ENCODE assay signal across 15 cellular contexts in the genomic region with DNA sequence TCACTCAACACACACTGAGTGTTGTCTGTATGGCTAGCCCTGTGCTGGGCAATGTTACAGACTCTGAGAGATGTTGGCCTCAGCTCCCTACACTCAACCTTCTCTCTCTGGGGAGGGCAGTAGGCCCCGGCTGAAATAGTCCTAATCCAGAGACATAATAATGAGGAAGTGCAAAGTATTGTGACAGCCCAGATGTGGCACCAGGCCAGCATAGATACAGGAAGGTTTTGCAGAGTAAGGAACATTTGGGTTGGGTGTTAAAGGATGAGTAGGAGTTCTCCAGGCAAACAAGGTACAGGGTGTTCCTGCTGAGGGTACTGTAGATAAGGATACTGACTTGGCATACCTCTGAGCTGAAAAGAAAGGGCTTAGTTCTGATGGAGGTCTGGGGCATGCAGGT. TPM values are rescaled to one million over a fixed set of nuclear protein-coding genes. Genes with fewer than 3 reads are reported as not detected.
DNase-seq lines count a peak whose midpoint lies in the region; ATAC-seq, FAIRE-seq and TF ChIP-seq lines count a peak whose summit lies in the region.
"Had no signal": no experiment of that assay in that cellular context is flagged by ENCODE, and none has a peak within 500 bp of the region (broad histone marks: within the 10 kb centered on the region; RNA-seq: fewer than 3 reads in every experiment).

No MANE protein-coding gene starts in this region.

- no peaks in the 10 kb centered on the region for H4K20me1 ChIP-seq in HepG2 (ENCODE audit: insufficient read depth, low read length)

- peaks cover 16% of the 10 kb centered on the region for H3K9me3 Mint-ChIP-seq in glutamatergic neuron (ENCODE audit: unreplicated experiment)

- no peak for TF ChIP-seq RAD21 in HepG2 (CRISPR knock-in tag; IDR thresholded peaks at IDR 0.05)

- WGBS in heart right ventricle, 2 donors = 40 to 48% methylated on average over 1 of the region's 1 CpG
- 63% methylated on average over 1 of the region's 1 CpG for WGBS in HepG2 (ENCODE audit: low lambda C conversion rate)

- H3K4me3 ChIP-seq in heart right ventricle = no peak overlapping the region
- no peak overlapping the region for H3K4me3 ChIP-seq in HepG2 (replicated peaks in 1 of 3; ENCODE audit: insufficient read depth in 1 of 3, low read depth in 2 of 3, low read length in 3 of 3)
- H3K4me3 ChIP-seq: body of pancreas, skin epidermis, upper lobe of left lung had no signal

- peaks cover 4% of the 10 kb centered on the region for H3K79me2 ChIP-seq in HepG2 (ENCODE audit: insufficient read depth, low read length)

- H2AFZ ChIP-seq in HepG2 (ENCODE audit: low read length) = no peak overlapping the region

- intact Hi-C loops in left cardiac atrium (cut with DNase I) = no loop called here
- intact Hi-C loops in heart right ventricle (cut with DNase I) = loop anchor here in 3 of 10 donors (5.0 kb wide), 2 partner anchors 36 to 41 kb away; a partner anchor contains a TSS
- intact Hi-C loops in HepG2 (cut with micrococcal nuclease; ENCODE audit: unreplicated experiment) = no loop called here

- no peak overlapping the region for H3K9ac ChIP-seq in HepG2 (ENCODE audit: insufficient read depth, low read depth, low read length)

- DNase-seq in left cardiac atrium = peak; percentile 52
- DNase-seq in heart right ventricle = no peak
- no peak for DNase-seq in glutamatergic neuron
- DNase-seq in GM03348 (ENCODE audit: low spot score) = no peak
- no peak for DNase-seq in HepG2 (ENCODE audit: low spot score)
- DNase-seq: NCI-H2227 treated with DMSO at 0.1 percent for 48 hours had no signal

- H3K27ac Mint-ChIP-seq in glutamatergic neuron (ENCODE audit: unreplicated experiment) = peak overlapping the region; percentile 59

- peaks cover 29% of the 10 kb centered on the region for H3K27me3 Mint-ChIP-seq in glutamatergic neuron (ENCODE audit: unreplicated experiment)

- H3K4me1 ChIP-seq in heart right ventricle (peaks cover 11 to 56% (median 39%) of the 10 kb centered on the region in 9 donors), HepG2 (ENCODE audit: insufficient read depth, low read length) (peaks cover 59% of the 10 kb centered on the region)

- H3K9me3 ChIP-seq in heart right ventricle = no peaks in the 10 kb centered on the region
- no peaks in the 10 kb centered on the region for H3K9me3 ChIP-seq in HepG2 (ENCODE audit: low read length)
- H3K9me3 ChIP-seq: body of pancreas, upper lobe of left lung had no signal

- peak overlapping the region; percentile 68 for H3K4me3 Mint-ChIP-seq in glutamatergic neuron (ENCODE audit: unreplicated experiment)

- H3K27me3 ChIP-seq in heart right ventricle (peaks cover 0 to 19% (median 0%) of the 10 kb centered on the region in 7 donors), HepG2 (ENCODE audit: control insufficient read depth in 1 of 2, insufficient read depth in 2 of 2, low read length in 2 of 2) (peaks cover 0 to 7% of the 10 kb centered on the region in 2 experiments; a peak in 1 of 5 replicates)
- H3K27me3 ChIP-seq: body of pancreas, upper lobe of left lung had no signal

- H3K36me3 ChIP-seq in heart right ventricle (no peaks in the 10 kb centered on the region), HepG2 (replicated peaks in 1 of 2; ENCODE audit: control insufficient read depth in 1 of 2, insufficient read depth in 2 of 2, low read length in 2 of 2) (no peaks in the 10 kb centered on the region)
- H3K36me3 ChIP-seq: upper lobe of left lung had no signal

- no peak overlapping the region for H3K4me2 ChIP-seq in HepG2 (ENCODE audit: low read depth, low read length)

- CTCF ChIA-PET in HepG2 (lab: Yijun Ruan, JAX; ENCODE audit: low intra/inter-chr PET ratio, low total read pairs) = no interaction called here

- ATAC-seq in left cardiac atrium (no peak), heart right ventricle (no peak), GM21447 (IDR thresholded peaks at IDR 0.05; ENCODE audit: unreplicated experiment) (no peak), HepG2 (no peak), HG02759 (IDR thresholded peaks at IDR 0.05; ENCODE audit: unreplicated experiment) (no peak)
- ATAC-seq: body of pancreas had no signal

- TF ChIP-seq EP300 in HepG2 (IDR thresholded peaks at IDR 0.05; ENCODE audit: low read depth in 2 of 2, low read length in 2 of 2) = no peak
- TF ChIP-seq EP300 in HepG2 (CRISPR knock-in tag; IDR thresholded peaks at IDR 0.05; ENCODE audit: borderline replicate concordance) = no peak

- in situ Hi-C loops in HepG2 (cut with HindIII; ENCODE audit: extremely low pct_ligation_motif_present, low pct_unique_long_range_greater_than_20kb) = loop anchor here (5.0 kb wide), 1 partner anchor 36 kb away; no protein-coding TSS in a partner anchor

- TF ChIP-seq POLR2A in Raji (IDR thresholded peaks at IDR 0.05; ENCODE audit: insufficient read depth, low read depth, low read length) = 0 out of 2 replicates have a peak, but pooled peaks have one; percentile 3
- no peak for TF ChIP-seq POLR2A in HepG2 (IDR thresholded peaks at IDR 0.05; ENCODE audit: insufficient read depth in 1 of 2, low read depth in 2 of 2, low read length in 2 of 2)

- no peak for FAIRE-seq in HepG2 (lab: Jason Lieb, UNC)
- FAIRE-seq: GM19239 had no signal

- peaks cover 12% of the 10 kb centered on the region for H3K36me3 Mint-ChIP-seq in glutamatergic neuron (ENCODE audit: unreplicated experiment)

- H3K27ac ChIP-seq in heart right ventricle (no peak overlapping the region), HepG2 (ENCODE audit: extremely low read length, insufficient read depth, low read length) (no peak overlapping the region)
- H3K27ac ChIP-seq: body of pancreas, skin epidermis had no signal

- BruUV-seq in HepG2 (replicated peaks; lab: Mats Ljungman, UMichigan) = no TSS peak

- H3K4me1 Mint-ChIP-seq in glutamatergic neuron (ENCODE audit: low read depth, unreplicated experiment) = peaks cover 25% of the 10 kb centered on the region

- POLR2A ChIA-PET in HepG2 (lab: Yijun Ruan, JAX) = interaction anchor here (2.1 kb wide), 1 partner anchor 11 kb away, joined by 9 read pairs; no protein-coding TSS in a partner anchor

- TF ChIP-seq CTCF in heart right ventricle (IDR thresholded peaks at IDR 0.05) = no peak
- no peak for TF ChIP-seq CTCF in glutamatergic neuron (IDR thresholded peaks at IDR 0.05; ENCODE audit: partially characterized antibody, unreplicated experiment)
- no peak for TF ChIP-seq CTCF in HepG2 (CRISPR knock-in tag; IDR thresholded peaks at IDR 0.05)

RNA-seq across cellular contexts. Expression of a gene that starts 2.4 kb away (rescaled TPM):
- 10 to 100 TPM; 11.4 to 14.9 TPM for total RNA-seq in left cardiac atrium
- total RNA-seq in heart right ventricle = 10 to 100 TPM; 17.6 to 26.7 (median 23.0) TPM
- polyA plus RNA-seq in heart right ventricle = 10 to 100 TPM; 25.9 to 38.5 TPM
- 32.6 TPM for total RNA-seq in glutamatergic neuron (ENCODE audit: unreplicated experiment)
- total RNA-seq in HepG2 (2016; rRNA removed; fragmentation: Illumina TruSeq; extraction: Trizol) = 3.5 and 5.3 TPM in 2 replicates
- 5.6 and 7.0 TPM in 2 replicates for total RNA-seq in HepG2 (2016; cell fraction: cytosol; rRNA removed; fragmentation: Illumina TruSeq; extraction: Trizol; ENCODE audit: low read depth)
- total RNA-seq in HepG2 (2016; cell fraction: insoluble cytoplasmic fraction; rRNA removed; fragmentation: Illumina TruSeq; extraction: Trizol) = 2.9 and 5.2 TPM in 2 replicates
- 6.4 and 6.9 TPM in 2 replicates for total RNA-seq in HepG2 (2016; cell fraction: membrane; rRNA removed; fragmentation: Illumina TruSeq; extraction: Trizol)
- total RNA-seq in HepG2 (2016; cell fraction: nucleus; rRNA removed; fragmentation: Illumina TruSeq; extraction: Trizol) = 3.4 and 4.1 TPM in 2 replicates
- 7.6 and 8.6 TPM in 2 replicates for polyA plus RNA-seq in HepG2 (2011; rRNA removed)
- 5.0 and 9.3 TPM in 2 replicates for polyA plus RNA-seq in HepG2 (2011; cell fraction: cytosol; rRNA removed)
- polyA plus RNA-seq in HepG2 (2011; cell fraction: nucleus; rRNA removed) = 15.9 and 17.9 TPM in 2 replicates
- 3.9 and 4.2 TPM in 2 replicates for polyA plus RNA-seq in HepG2 (2012)
- polyA plus RNA-seq in HepG2 (2016; cell fraction: cytosol; fragmentation: Illumina TruSeq; extraction: Trizol; ENCODE audit: low read depth) = 4.7 and 5.8 TPM in 2 replicates
- polyA plus RNA-seq in HepG2 (2016; cell fraction: insoluble cytoplasmic fraction; fragmentation: Illumina TruSeq; extraction: Trizol; ENCODE audit: low read depth) = 3.3 and 3.7 TPM in 2 replicates
- polyA plus RNA-seq in HepG2 (2016; cell fraction: membrane; fragmentation: Illumina TruSeq; extraction: Trizol; ENCODE audit: low read depth) = 2.7 and 6.8 TPM in 2 replicates
- polyA plus RNA-seq in HepG2 (2016; cell fraction: nucleus; fragmentation: Illumina TruSeq; extraction: Trizol; ENCODE audit: insufficient read depth, low read depth) = 8.3 and 9.6 TPM in 2 replicates
- polyA minus RNA-seq in HepG2 (2011; rRNA and poly(A)+ RNA removed; ENCODE audit: low replicate concordance) = 3.8 and 4.0 TPM in 2 replicates
- polyA minus RNA-seq in HepG2 (2011; cell fraction: cytosol; rRNA and poly(A)+ RNA removed) = 0.88 and 1.7 TPM in 2 replicates
- polyA minus RNA-seq in HepG2 (2011; cell fraction: nucleus; rRNA and poly(A)+ RNA removed) = 4.9 and 8.3 TPM in 2 replicates

RNA-seq across cellular contexts. Expression of a gene that starts 2.4 kb away (rescaled TPM):
- total RNA-seq in left cardiac atrium (1 to 10 TPM in 1 of 2 donors, under 1 TPM in 1; 0.47 to 1.6 TPM), heart right ventricle (1 to 10 TPM in 5 of 10 donors, under 1 TPM in 5; 0.64 to 2.3 (median 1.0) TPM), glutamatergic neuron (ENCODE audit: unreplicated experiment) (3.2 TPM), HepG2 (2016; rRNA removed; fragmentation: Illumina TruSeq; extraction: Trizol) (0.80 and 1.4 TPM in 2 replicates)
- polyA plus RNA-seq in heart right ventricle (1 to 10 TPM; 1.9 to 5.4 TPM), HepG2 (2011; rRNA removed) (1.5 and 3.0 TPM in 2 replicates)
- total RNA-seq in HepG2 (2016; cell fraction: cytosol; rRNA removed; fragmentation: Illumina TruSeq; extraction: Trizol; ENCODE audit: low read depth) = 1.6 and 3.1 TPM in 2 replicates
- 1.6 and 1.9 TPM in 2 replicates for total RNA-seq in HepG2 (2016; cell fraction: insoluble cytoplasmic fraction; rRNA removed; fragmentation: Illumina TruSeq; extraction: Trizol)
- total RNA-seq in HepG2 (2016; cell fraction: membrane; rRNA removed; fragmentation: Illumina TruSeq; extraction: Trizol) = 2.1 and 2.4 TPM in 2 replicates
- total RNA-seq in HepG2 (2016; cell fraction: nucleus; rRNA removed; fragmentation: Illumina TruSeq; extraction: Trizol) = 0.59 and 0.94 TPM in 2 replicates
- 2.6 TPM in 2 replicates for polyA plus RNA-seq in HepG2 (2011; cell fraction: cytosol; rRNA removed)
- polyA plus RNA-seq in HepG2 (2011; cell fraction: nucleus; rRNA removed) = 3.8 and 4.8 TPM in 2 replicates
- polyA plus RNA-seq in HepG2 (2012) = 1.1 and 1.9 TPM in 2 replicates
- 2.0 and 2.7 TPM in 2 replicates for polyA plus RNA-seq in HepG2 (2016; cell fraction: cytosol; fragmentation: Illumina TruSeq; extraction: Trizol; ENCODE audit: low read depth)
- polyA plus RNA-seq in HepG2 (2016; cell fraction: insoluble cytoplasmic fraction; fragmentation: Illumina TruSeq; extraction: Trizol; ENCODE audit: low read depth) = 1.6 and 2.2 TPM in 2 replicates
- polyA plus RNA-seq in HepG2 (2016; cell fraction: membrane; fragmentation: Illumina TruSeq; extraction: Trizol; ENCODE audit: low read depth) = 1.5 and 1.6 TPM in 2 replicates
- polyA plus RNA-seq in HepG2 (2016; cell fraction: nucleus; fragmentation: Illumina TruSeq; extraction: Trizol; ENCODE audit: insufficient read depth, low read depth) = 0.74 TPM in 1 of 2 replicates, not detected in the other
- polyA minus RNA-seq in HepG2 (2011; rRNA and poly(A)+ RNA removed; ENCODE audit: low replicate concordance) = 1.3 TPM in 2 replicates
- 0.89 and 1.2 TPM in 2 replicates for polyA minus RNA-seq in HepG2 (2011; cell fraction: cytosol; rRNA and poly(A)+ RNA removed)
- polyA minus RNA-seq in HepG2 (2011; cell fraction: nucleus; rRNA and poly(A)+ RNA removed) = 1.8 and 3.0 TPM in 2 replicates

RNA-seq across cellular contexts. Expression of a gene that starts 2.8 kb away (rescaled TPM):
- 10 to 100 TPM in 1 of 2 donors, 1 to 10 TPM in 1; 6.7 to 11.5 TPM for total RNA-seq in left cardiac atrium
- total RNA-seq in heart right ventricle = 1 to 10 TPM; 3.6 to 7.0 (median 5.8) TPM
- polyA plus RNA-seq in heart right ventricle = 10 to 100 TPM; 15.4 to 16.7 TPM
- total RNA-seq in glutamatergic neuron (ENCODE audit: unreplicated experiment) = 104 TPM
- 6.3 and 8.6 TPM in 2 replicates for total RNA-seq in HepG2 (2016; rRNA removed; fragmentation: Illumina TruSeq; extraction: Trizol)
- total RNA-seq in HepG2 (2016; cell fraction: cytosol; rRNA removed; fragmentation: Illumina TruSeq; extraction: Trizol; ENCODE audit: low read depth) = 1.9 and 2.7 TPM in 2 replicates
- 6.5 and 8.9 TPM in 2 replicates for total RNA-seq in HepG2 (2016; cell fraction: insoluble cytoplasmic fraction; rRNA removed; fragmentation: Illumina TruSeq; extraction: Trizol)
- 4.5 and 5.6 TPM in 2 replicates for total RNA-seq in HepG2 (2016; cell fraction: membrane; rRNA removed; fragmentation: Illumina TruSeq; extraction: Trizol)
- 8.1 and 9.0 TPM in 2 replicates for total RNA-seq in HepG2 (2016; cell fraction: nucleus; rRNA removed; fragmentation: Illumina TruSeq; extraction: Trizol)
- 6.7 and 8.9 TPM in 2 replicates for polyA plus RNA-seq in HepG2 (2011; rRNA removed)
- 6.0 and 7.5 TPM in 2 replicates for polyA plus RNA-seq in HepG2 (2011; cell fraction: cytosol; rRNA removed)
- 37.0 and 50.3 TPM in 2 replicates for polyA plus RNA-seq in HepG2 (2011; cell fraction: nucleus; rRNA removed)
- polyA plus RNA-seq in HepG2 (2012) = 9.4 and 9.5 TPM in 2 replicates
- polyA plus RNA-seq in HepG2 (2016; cell fraction: cytosol; fragmentation: Illumina TruSeq; extraction: Trizol; ENCODE audit: low read depth) = 1.9 and 2.8 TPM in 2 replicates
- polyA plus RNA-seq in HepG2 (2016; cell fraction: insoluble cytoplasmic fraction; fragmentation: Illumina TruSeq; extraction: Trizol; ENCODE audit: low read depth) = 6.2 and 6.5 TPM in 2 replicates
- polyA plus RNA-seq in HepG2 (2016; cell fraction: membrane; fragmentation: Illumina TruSeq; extraction: Trizol; ENCODE audit: low read depth) = 3.3 and 4.2 TPM in 2 replicates
- 21.5 and 24.1 TPM in 2 replicates for polyA plus RNA-seq in HepG2 (2016; cell fraction: nucleus; fragmentation: Illumina TruSeq; extraction: Trizol; ENCODE audit: insufficient read depth, low read depth)
- polyA minus RNA-seq in HepG2 (2011; rRNA and poly(A)+ RNA removed; ENCODE audit: low replicate concordance) = 8.5 and 15.8 TPM in 2 replicates
- polyA minus RNA-seq in HepG2 (2011; cell fraction: cytosol; rRNA and poly(A)+ RNA removed) = 4.9 and 5.9 TPM in 2 replicates
- polyA minus RNA-seq in HepG2 (2011; cell fraction: nucleus; rRNA and poly(A)+ RNA removed) = 13.8 and 16.6 TPM in 2 replicates

RNA-seq across cellular contexts. Expression of a gene that starts 31.3 kb away (rescaled TPM):
- total RNA-seq in left cardiac atrium (100 to 1,000 TPM in 1 of 2 donors, 10 to 100 TPM in 1; 98.3 to 134 TPM), heart right ventricle (100 to 1,000 TPM in 3 of 10 donors, 10 to 100 TPM in 7; 75.2 to 157 (median 88.4) TPM), glutamatergic neuron (ENCODE audit: unreplicated experiment) (300 TPM), HepG2 (2016; rRNA removed; fragmentation: Illumina TruSeq; extraction: Trizol) (85.9 and 150 TPM in 2 replicates)
- polyA plus RNA-seq in heart right ventricle (100 to 1,000 TPM; 114 to 330 TPM), HepG2 (2011; rRNA removed) (210 and 272 TPM in 2 replicates)
- 11.5 and 14.5 TPM in 2 replicates for total RNA-seq in HepG2 (2016; cell fraction: cytosol; rRNA removed; fragmentation: Illumina TruSeq; extraction: Trizol; ENCODE audit: low read depth)
- total RNA-seq in HepG2 (2016; cell fraction: insoluble cytoplasmic fraction; rRNA removed; fragmentation: Illumina TruSeq; extraction: Trizol) = 75.6 and 153 TPM in 2 replicates
- 24.7 and 25.3 TPM in 2 replicates for total RNA-seq in HepG2 (2016; cell fraction: membrane; rRNA removed; fragmentation: Illumina TruSeq; extraction: Trizol)
- total RNA-seq in HepG2 (2016; cell fraction: nucleus; rRNA removed; fragmentation: Illumina TruSeq; extraction: Trizol) = 111 and 131 TPM in 2 replicates
- polyA plus RNA-seq in HepG2 (2011; cell fraction: cytosol; rRNA removed) = 54.3 and 101 TPM in 2 replicates
- polyA plus RNA-seq in HepG2 (2011; cell fraction: nucleus; rRNA removed) = 2,510 and 2,895 TPM in 2 replicates
- 150 and 238 TPM in 2 replicates for polyA plus RNA-seq in HepG2 (2012)
- 10.9 and 11.3 TPM in 2 replicates for polyA plus RNA-seq in HepG2 (2016; cell fraction: cytosol; fragmentation: Illumina TruSeq; extraction: Trizol; ENCODE audit: low read depth)
- 110 and 134 TPM in 2 replicates for polyA plus RNA-seq in HepG2 (2016; cell fraction: insoluble cytoplasmic fraction; fragmentation: Illumina TruSeq; extraction: Trizol; ENCODE audit: low read depth)
- 12.6 and 14.1 TPM in 2 replicates for polyA plus RNA-seq in HepG2 (2016; cell fraction: membrane; fragmentation: Illumina TruSeq; extraction: Trizol; ENCODE audit: low read depth)
- polyA plus RNA-seq in HepG2 (2016; cell fraction: nucleus; fragmentation: Illumina TruSeq; extraction: Trizol; ENCODE audit: insufficient read depth, low read depth) = 389 and 398 TPM in 2 replicates
- polyA minus RNA-seq in HepG2 (2011; rRNA and poly(A)+ RNA removed; ENCODE audit: low replicate concordance) = 69.0 and 98.0 TPM in 2 replicates
- 31.5 and 36.6 TPM in 2 replicates for polyA minus RNA-seq in HepG2 (2011; cell fraction: cytosol; rRNA and poly(A)+ RNA removed)
- polyA minus RNA-seq in HepG2 (2011; cell fraction: nucleus; rRNA and poly(A)+ RNA removed) = 105 and 134 TPM in 2 replicates

RNA-seq across cellular contexts. Expression of a gene that starts 38.7 kb away (rescaled TPM):
- 100 to 1,000 TPM; 480 to 499 TPM for total RNA-seq in left cardiac atrium
- total RNA-seq in heart right ventricle = 1,000 to 10,000 TPM in 6 of 10 donors, 100 to 1,000 TPM in 4; 901 to 1,557 (median 1,052) TPM
- polyA plus RNA-seq in heart right ventricle = 100 to 1,000 TPM; 331 to 710 TPM
- total RNA-seq in glutamatergic neuron (ENCODE audit: unreplicated experiment) = 26.6 TPM
- total RNA-seq in HepG2 (2016; rRNA removed; fragmentation: Illumina TruSeq; extraction: Trizol) = 1.5 and 3.6 TPM in 2 replicates
- total RNA-seq in HepG2 (2016; cell fraction: cytosol; rRNA removed; fragmentation: Illumina TruSeq; extraction: Trizol; ENCODE audit: low read depth) = 0.18 and 0.20 TPM in 2 replicates
- 1.0 and 4.4 TPM in 2 replicates for total RNA-seq in HepG2 (2016; cell fraction: insoluble cytoplasmic fraction; rRNA removed; fragmentation: Illumina TruSeq; extraction: Trizol)
- total RNA-seq in HepG2 (2016; cell fraction: membrane; rRNA removed; fragmentation: Illumina TruSeq; extraction: Trizol) = 0.24 and 0.46 TPM in 2 replicates
- 2.5 and 3.4 TPM in 2 replicates for total RNA-seq in HepG2 (2016; cell fraction: nucleus; rRNA removed; fragmentation: Illumina TruSeq; extraction: Trizol)
- 15.4 and 26.4 TPM in 2 replicates for polyA plus RNA-seq in HepG2 (2011; rRNA removed)
- 13.5 and 21.9 TPM in 2 replicates for polyA plus RNA-seq in HepG2 (2011; cell fraction: cytosol; rRNA removed)
- 13.0 and 19.9 TPM in 2 replicates for polyA plus RNA-seq in HepG2 (2011; cell fraction: nucleus; rRNA removed)
- polyA plus RNA-seq in HepG2 (2012) = 17.7 and 25.6 TPM in 2 replicates
- polyA plus RNA-seq in HepG2 (2016; cell fraction: cytosol; fragmentation: Illumina TruSeq; extraction: Trizol; ENCODE audit: low read depth) = 0.20 and 0.45 TPM in 2 replicates
- 1.3 and 2.6 TPM in 2 replicates for polyA plus RNA-seq in HepG2 (2016; cell fraction: insoluble cytoplasmic fraction; fragmentation: Illumina TruSeq; extraction: Trizol; ENCODE audit: low read depth)
- 0.15 and 0.74 TPM in 2 replicates for polyA plus RNA-seq in HepG2 (2016; cell fraction: membrane; fragmentation: Illumina TruSeq; extraction: Trizol; ENCODE audit: low read depth)
- polyA plus RNA-seq in HepG2 (2016; cell fraction: nucleus; fragmentation: Illumina TruSeq; extraction: Trizol; ENCODE audit: insufficient read depth, low read depth) = 7.3 and 9.2 TPM in 2 replicates
- polyA minus RNA-seq in HepG2 (2011; rRNA and poly(A)+ RNA removed; ENCODE audit: low replicate concordance) = 0.28 and 5.1 TPM in 2 replicates
- polyA minus RNA-seq in HepG2 (2011; cell fraction: cytosol; rRNA and poly(A)+ RNA removed) = 3.9 and 8.6 TPM in 2 replicates
- polyA minus RNA-seq in HepG2 (2011; cell fraction: nucleus; rRNA and poly(A)+ RNA removed) = 2.2 and 4.6 TPM in 2 replicates
- total RNA-seq: activated CD8-positive, alpha-beta memory T cell treated with anti-CD3 and anti-CD28 coated beads for 36 hours; mononuclear cell had no signal
